Comparison of ENCODE assay signal across 8 cellular contexts in the genomic region with DNA sequence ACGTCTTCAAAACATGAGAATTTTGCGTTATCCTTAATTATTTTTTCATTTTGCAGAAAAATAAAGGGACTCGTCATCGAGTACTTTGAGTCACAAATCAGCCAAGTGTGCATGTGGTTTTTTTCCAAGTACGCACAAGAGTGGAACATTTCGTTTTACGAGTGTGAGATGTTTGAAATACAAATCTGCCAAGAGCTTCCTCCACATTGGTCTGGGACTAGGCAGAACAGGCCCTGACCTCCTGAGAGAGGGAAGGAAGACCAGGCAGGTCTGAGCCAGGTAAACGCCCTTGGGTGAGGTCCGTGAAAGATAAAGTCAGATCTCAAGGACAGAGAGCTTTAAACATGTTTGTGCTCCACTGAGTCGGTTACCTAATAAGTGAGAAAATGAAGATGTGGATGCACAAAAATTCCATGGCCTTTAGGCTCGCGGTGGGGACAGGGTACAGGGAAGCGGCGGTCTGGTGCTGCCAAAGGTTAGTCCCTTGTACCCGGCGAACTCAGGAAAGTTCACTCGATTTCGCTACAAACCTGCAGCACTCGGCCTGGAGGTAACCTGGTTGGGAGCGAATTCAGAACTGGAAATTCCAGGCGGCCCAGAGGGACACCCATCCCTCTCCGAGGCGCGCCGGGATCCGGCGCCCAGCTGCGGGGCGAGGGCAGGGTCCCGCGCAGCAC. TPM values are rescaled to one million over a fixed set of nuclear protein-coding genes. Genes with fewer than 3 reads are reported as not detected.
A peak's percentile ranks its signal among the peaks of the same experiment; 100 is the strongest.
DNase-seq lines count a peak whose midpoint lies in the region; ATAC-seq, FAIRE-seq and TF ChIP-seq lines count a peak whose summit lies in the region.

No MANE protein-coding gene starts in this region.

- H3K9me2 ChIP-seq in HCT116 (ENCODE audit: insufficient read depth): no peaks in the 10 kb centered on the region

- H4K20me1 ChIP-seq in HCT116 (ENCODE audit: insufficient read depth): no peaks in the 10 kb centered on the region
- peaks cover 2% of the 10 kb centered on the region for H4K20me1 ChIP-seq in endothelial cell of umbilical vein (replicated peaks; ENCODE audit: control insufficient read depth, extremely low read depth, insufficient read depth, low read length)

- FAIRE-seq in endothelial cell of umbilical vein (lab: Jason Lieb, UNC): no peak

- H3K4me1 ChIP-seq in HCT116 (ENCODE audit: control insufficient read depth in 1 of 2, insufficient read depth in 2 of 2, low read length in 2 of 2) (peaks cover 6 to 9% of the 10 kb centered on the region in 2 experiments; a peak in 3 of 4 replicates), endothelial cell of umbilical vein (ENCODE audit: control insufficient read depth, extremely low read depth, insufficient read depth, low read length) (peaks cover 39% of the 10 kb centered on the region)

- H3K27ac ChIP-seq in HCT116 (ENCODE audit: low read depth, low read length) (0 out of 2 replicates have a peak overlapping the region, but pooled peaks have one; percentile 8), endothelial cell of umbilical vein (ENCODE audit: insufficient read depth, low read depth, low read length) (no peak overlapping the region)

- dilution Hi-C loops in endothelial cell of umbilical vein (cut with MboI; ENCODE audit: extremely low pct_ligation_motif_present, low sequenced_read_pairs): no loop called here

- H3K27me3 Mint-ChIP-seq in naive B cell: peaks cover 0 to 8% (median 0%) of the 10 kb centered on the region in 3 donors

- CTCF ChIA-PET in HCT116 (lab: Charles Lee) (interaction anchor here (0.9 to 1.0 kb wide), 2 partner anchors 10 to 105 kb away, joined by 4 to 5 read pairs; no protein-coding TSS in a partner anchor), endothelial cell of umbilical vein (lab: Charles Lee) (interaction anchor here (0.8 to 2.9 kb wide), 16 partner anchors 9 to 536 kb away, joined by 3 to 17 read pairs (median 3); a partner anchor contains a TSS)

- H3K4me3 Mint-ChIP-seq in naive B cell: peak overlapping the region; percentile 89 to 99 (median 96)

- TF ChIP-seq POLR2A in HCT116 (IDR thresholded peaks at IDR 0.05; ENCODE audit: borderline replicate concordance, extremely low read depth, insufficient read depth, insufficient read length) (no peak), endothelial cell of umbilical vein (IDR thresholded peaks at IDR 0.05; ENCODE audit: low read depth, low read length) (no peak)

- H3K36me3 ChIP-seq in HCT116 (ENCODE audit: control insufficient read depth in 1 of 2, insufficient read depth in 2 of 2, low read length in 2 of 2) (peaks cover 0 to 2% of the 10 kb centered on the region in 2 experiments; a peak in 1 of 4 replicates), endothelial cell of umbilical vein (ENCODE audit: control insufficient read depth in 2 of 2, extremely low read depth in 1 of 2, insufficient read depth in 2 of 2, low read length in 2 of 2) (no peaks in the 10 kb centered on the region)

- H3K9me3 ChIP-seq in HCT116 (ENCODE audit: control insufficient read depth in 1 of 2, insufficient read depth in 1 of 2, low read depth in 1 of 2, low read length in 2 of 2) (no peaks in the 10 kb centered on the region), endothelial cell of umbilical vein (replicated peaks; ENCODE audit: control insufficient read depth, insufficient read depth, low read length) (no peaks in the 10 kb centered on the region)

- H2AFZ ChIP-seq in HCT116 (ENCODE audit: low read depth, low read length, poor library complexity, severe bottlenecking) (peak overlapping the region; percentile 60), endothelial cell of umbilical vein (ENCODE audit: low read depth, low read length) (peak overlapping the region; percentile 94)

- no peaks in the 10 kb centered on the region for H3K9me3 Mint-ChIP-seq in naive B cell

- H3K9ac ChIP-seq in HCT116 (ENCODE audit: low read length) (peak overlapping the region; percentile 87; the same call in 1 of the 2 replicates), endothelial cell of umbilical vein (replicated peaks; ENCODE audit: extremely low read depth, insufficient read depth, low read length) (peak overlapping the region; percentile 69)

- peak overlapping the region; percentile 80 for H3K4me3 ChIP-seq in GM12864 (ENCODE audit: low read depth, low read length)
- H3K4me3 ChIP-seq in HCT116 (replicated peaks in 1 of 2; ENCODE audit: low read depth in 1 of 2, low read length in 2 of 2): peak overlapping the region; percentile 87 to 88
- peak overlapping the region; percentile 67 to 90 (median 74) for H3K4me3 ChIP-seq in endothelial cell of umbilical vein (replicated peaks in 1 of 3; ENCODE audit: insufficient read depth in 1 of 3, low read depth in 1 of 3, low read length in 3 of 3)

- TF ChIP-seq RAD21 in HCT116 (IDR thresholded peaks at IDR 0.05; ENCODE audit: low read depth): no peak

- H3K9me1 ChIP-seq in endothelial cell of umbilical vein (replicated peaks; ENCODE audit: control insufficient read depth, extremely low read depth, insufficient read depth, low read length): no peaks in the 10 kb centered on the region

- POLR2A ChIA-PET in HCT116 (lab: Charles Lee): no interaction called here
- POLR2A ChIA-PET in endothelial cell of umbilical vein (lab: Charles Lee): interaction anchor here (0.8 to 1.2 kb wide), 3 partner anchors 9 to 77 kb away, joined by 3 to 4 read pairs (median 3); no protein-coding TSS in a partner anchor

- no peak for DNase-seq in GM12864 (ENCODE audit: low read depth)
- DNase-seq in HCT116 (ENCODE audit: low read depth, low spot score): no peak
- DNase-seq in SHP77 treated with DMSO at 0.1 percent for 48 hours (lab: John Stamatoyannopoulos, UW): peak; percentile 23
- DNase-seq in endothelial cell of umbilical vein (ENCODE audit: low read depth, low spot score): peak; percentile 45
- DNase-seq in naive B cell: peak; percentile 20
- no peak for DNase-seq in RPMI8226
- no peak for DNase-seq in HuH-7.5 (ENCODE audit: low spot score)
- no peak for DNase-seq in hippocampal formation (lab: John Stamatoyannopoulos, UW)

- H3K27ac Mint-ChIP-seq in naive B cell: peak overlapping the region; percentile 88 to 99 (median 96)

- BruUV-seq in HCT116 (replicated peaks; lab: Mats Ljungman, UMichigan) (TSS peak; percentile 70), endothelial cell of umbilical vein (replicated peaks; lab: Mats Ljungman, UMichigan) (TSS peak; percentile 34)

- no peaks in the 10 kb centered on the region for H3K36me3 Mint-ChIP-seq in naive B cell

- peaks cover 30% of the 10 kb centered on the region for H3K79me2 ChIP-seq in HCT116 (ENCODE audit: insufficient read depth, low read length)
- H3K79me2 ChIP-seq in endothelial cell of umbilical vein (ENCODE audit: control insufficient read depth, insufficient read depth, low read length): peaks cover 43% of the 10 kb centered on the region

- H3K4me2 ChIP-seq in HCT116 (ENCODE audit: low read length) (peak overlapping the region; percentile 92), endothelial cell of umbilical vein (ENCODE audit: insufficient read depth, low read length) (peak overlapping the region; percentile 99)

- H3K27me3 ChIP-seq in HCT116 (ENCODE audit: insufficient read depth, low read length) (no peaks in the 10 kb centered on the region), endothelial cell of umbilical vein (ENCODE audit: control insufficient read depth in 2 of 2, insufficient read depth in 2 of 2, low read length in 2 of 2) (peaks cover 7 to 8% of the 10 kb centered on the region in 2 experiments)

- ATAC-seq in HCT116 (peak; percentile 55), naive B cell (ENCODE audit: low read depth in 2 of 2) (peak; percentile 11 to 20)

- intact Hi-C loops in HCT116 (cut with micrococcal nuclease): loop anchor here (1.0 kb wide), 1 partner anchor 105 kb away; no protein-coding TSS in a partner anchor
- intact Hi-C loops in endothelial cell of umbilical vein (cut with micrococcal nuclease): loop anchor here (1.0 to 5.0 kb wide), 7 partner anchors 71 to 350 kb away; a partner anchor contains a TSS

- peaks cover 35 to 50% (median 41%) of the 10 kb centered on the region in 3 donors for H3K4me1 Mint-ChIP-seq in naive B cell

- RAD21 ChIA-PET in HCT116 (lab: Charles Lee; ENCODE audit: low non-redundant PET in 1 of 2, low total read pairs in 2 of 2, uncharacterized antibody in 2 of 2, unreplicated experiment in 2 of 2): no interaction called here

- TF ChIP-seq CTCF in GM12864 (IDR thresholded peaks at IDR 0.05; ENCODE audit: low read depth, low read length, missing control alignments) (no peak), HCT116 (IDR thresholded peaks at IDR 0.05 in 2 of 3, conservative IDR thresholded peaks at IDR 0.05 in 1 of 3; ENCODE audit: borderline replicate concordance in 1 of 3, insufficient read depth in 1 of 3, low read depth in 2 of 3, low read length in 2 of 3) (no peak), endothelial cell of umbilical vein (IDR thresholded peaks at IDR 0.05; ENCODE audit: extremely low read depth in 1 of 2, insufficient read depth in 1 of 2, low read depth in 1 of 2, low read length in 2 of 2) (no peak)

TF ChIP-seq in HCT116, 20 proteins besides CTCF, POLR2A, EP300 and RAD21:
- TF ChIP-seq, protein P1, sequence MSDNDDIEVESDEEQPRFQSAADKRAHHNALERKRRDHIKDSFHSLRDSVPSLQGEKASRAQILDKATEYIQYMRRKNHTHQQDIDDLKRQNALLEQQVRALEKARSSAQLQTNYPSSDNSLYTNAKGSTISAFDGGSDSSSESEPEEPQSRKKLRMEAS (IDR thresholded peaks at IDR 0.05): 0 out of 2 replicates have a peak, but pooled peaks have one; percentile 12
- no peak for TF ChIP-seq SIN3A (IDR thresholded peaks at IDR 0.05; ENCODE audit: low read depth)

TF ChIP-seq in endothelial cell of umbilical vein, 7 proteins besides CTCF, POLR2A, EP300 and RAD21 (continues in another document):
- TF ChIP-seq JUN (IDR thresholded peaks at IDR 0.05; ENCODE audit: borderline replicate concordance, insufficient read depth, insufficient read length, low read depth): no peak
- no peak for TF ChIP-seq MYC (IDR thresholded peaks at IDR 0.05; ENCODE audit: low read depth, low read length)
- TF ChIP-seq, protein P1 (IDR thresholded peaks at IDR 0.05; ENCODE audit: insufficient read depth, insufficient read length): no peak

RNA-seq across cellular contexts. Expression of a gene that starts 0.4 kb away (rescaled TPM):
- 124 TPM for total RNA-seq in HCT116 (2021; ENCODE audit: unreplicated experiment)
- 49.5 and 74.3 TPM in 2 replicates for polyA plus RNA-seq in HCT116 (2012)
- 245 and 271 TPM in 2 replicates for total RNA-seq in endothelial cell of umbilical vein
- polyA plus RNA-seq in endothelial cell of umbilical vein: 150 and 163 TPM in 2 replicates
- polyA plus RNA-seq in endothelial cell of umbilical vein (2011; cell fraction: cytosol; rRNA removed): 195 and 206 TPM in 2 replicates
- 85.6 and 109 TPM in 2 replicates for polyA plus RNA-seq in endothelial cell of umbilical vein (2011; cell fraction: nucleus; rRNA removed)
- polyA plus RNA-seq in endothelial cell of umbilical vein (2012): 210 and 232 TPM in 2 replicates
- 66.5 and 82.9 TPM in 2 replicates for polyA minus RNA-seq in endothelial cell of umbilical vein
- polyA minus RNA-seq in endothelial cell of umbilical vein (2011; cell fraction: cytosol; rRNA and poly(A)+ RNA removed): 30.4 TPM
- 20.1 and 33.0 TPM in 2 replicates for polyA minus RNA-seq in endothelial cell of umbilical vein (2011; cell fraction: nucleus; rRNA and poly(A)+ RNA removed)
- polyA plus RNA-seq in naive B cell (ENCODE audit: low read depth in 6 of 6): 100 to 1,000 TPM; 633 to 911 (median 766) TPM

Comparison
In these comparisons a context has a peak if more than half of its experiments do, and no peak if none do; other contexts are left out.
1. DNase-seq: peak in SHP77 treated with DMSO at 0.1 percent for 48 hours (single experiment), endothelial cell of umbilical vein (single experiment) and naive B cell (single experiment); none in GM12864 (single experiment), HCT116 (single experiment), RPMI8226 (single experiment), HuH-7.5 (single experiment) and hippocampal formation (0 of 2).
2. Peak in every context shown above with its lines, with median percentiles within 50 percentile points of each other: H3K4me3 ChIP-seq.